Comparison of ENCODE assay signal across 8 cellular contexts in genomic region chr7:143305423-143306070, GRCh38. TPM values are rescaled to one million over a fixed set of nuclear protein-coding genes. Genes with fewer than 3 reads are reported as not detected.
DNase-seq lines count a peak whose midpoint lies in the region; ATAC-seq, FAIRE-seq and TF ChIP-seq lines count a peak whose summit lies in the region.

No MANE protein-coding gene starts in this region.

- H3K27me3 Mint-ChIP-seq in activated B cell treated with CpG ODN at 0.5 μM for 24 hours: no peaks in the 10 kb centered on the region

- H3K4me3 Mint-ChIP-seq in activated B cell treated with CpG ODN at 0.5 μM for 24 hours: no peak overlapping the region

- H3K4me1 ChIP-seq in Karpas-422 (ENCODE audit: low read length): no peaks in the 10 kb centered on the region
- H3K4me1 ChIP-seq in kidney (ENCODE audit: control insufficient read depth in 1 of 2, insufficient read depth in 1 of 2, low read depth in 1 of 2, low read length in 2 of 2): no peaks in the 10 kb centered on the region

- H3K9ac ChIP-seq in Karpas-422 (ENCODE audit: low read length) (no peak overlapping the region), kidney (ENCODE audit: low read length in 2 of 2) (no peak overlapping the region)

- no peaks in the 10 kb centered on the region for H3K9me3 Mint-ChIP-seq in activated B cell treated with CpG ODN at 0.5 μM for 24 hours

- H3K79me2 ChIP-seq in Karpas-422 (ENCODE audit: low read length): no peaks in the 10 kb centered on the region

- no peak overlapping the region for H3K27ac Mint-ChIP-seq in activated B cell treated with CpG ODN at 0.5 μM for 24 hours

- TF ChIP-seq CTCF in activated B cell treated with CpG ODN at 0.5 μM for 24 hours (IDR thresholded peaks at IDR 0.05) (no peak), brain microvascular endothelial cell (IDR thresholded peaks at IDR 0.05; ENCODE audit: low read depth, low read length, missing control alignments) (peak; percentile 91), kidney (IDR thresholded peaks at IDR 0.05; ENCODE audit: borderline replicate concordance, extremely low read depth, insufficient read depth) (peak; percentile 69)

- H3K4me1 Mint-ChIP-seq in activated B cell treated with CpG ODN at 0.5 μM for 24 hours: peaks cover 17% of the 10 kb centered on the region

- FAIRE-seq in kidney (lab: Jason Lieb, UNC): no peak

- H3K9me2 ChIP-seq in Karpas-422 (replicated peaks; ENCODE audit: insufficient read depth, low read length): no peaks in the 10 kb centered on the region

- peaks cover 82% of the 10 kb centered on the region for H3K36me3 Mint-ChIP-seq in activated B cell treated with CpG ODN at 0.5 μM for 24 hours (ENCODE audit: low read depth)

- H3K27me3 ChIP-seq in Karpas-422 (ENCODE audit: low read length) (no peaks in the 10 kb centered on the region), brain microvascular endothelial cell (replicated peaks) (no peaks in the 10 kb centered on the region)

- intact Hi-C loops in activated B cell treated with CpG ODN at 0.5 μM for 24 hours (cut with micrococcal nuclease) (loop anchor here (1.0 to 5.0 kb wide), 4 partner anchors 17 to 112 kb away; partner anchors contain the start of gene CASP2), kidney (cut with DNase I) (loop anchor here (10.0 kb wide), 1 partner anchor 61 kb away; no protein-coding TSS in a partner anchor)

- H3K36me3 ChIP-seq in Karpas-422 (ENCODE audit: insufficient read depth, low read length) (peaks cover 62% of the 10 kb centered on the region), brain microvascular endothelial cell (replicated peaks) (peaks cover 52% of the 10 kb centered on the region), kidney (ENCODE audit: control insufficient read depth in 1 of 2, insufficient read depth in 2 of 2, low read length in 2 of 2) (peaks cover 36 to 50% of the 10 kb centered on the region in 2 donors)

- H2AFZ ChIP-seq in Karpas-422 (ENCODE audit: low read length): no peak overlapping the region

- no peaks in the 10 kb centered on the region for H3K9me3 ChIP-seq in Karpas-422 (ENCODE audit: low read length)
- H3K9me3 ChIP-seq in kidney (ENCODE audit: control insufficient read depth in 1 of 2, low read length in 2 of 2): no peaks in the 10 kb centered on the region

- DNase-seq in DMS114 treated with DMSO at 0.1 percent for 48 hours (lab: John Stamatoyannopoulos, UW; ENCODE audit: unreplicated experiment): peak; percentile 14
- DNase-seq in Karpas-422: peak; percentile 85
- DNase-seq in activated B cell treated with CpG ODN at 0.5 μM for 24 hours: peak; percentile 24
- peak; percentile 48 for DNase-seq in brain microvascular endothelial cell
- DNase-seq in kidney: no peak
- DNase-seq in stimulated activated CD4-positive, alpha-beta T cell treated with anti-CD3 and anti-CD28 coated beads, Interleukin-4, amount 100 ng/mL, for 4 hours: peak; percentile 50 to 65

- no peaks in the 10 kb centered on the region; the same call in none of the 2 replicates for H4K20me1 ChIP-seq in Karpas-422 (ENCODE audit: insufficient read depth, low read depth, low read length)

- in situ Hi-C loops in brain microvascular endothelial cell (cut with HindIII; ENCODE audit: low pct_ligation_motif_present, low sequenced_read_pairs): no loop called here

- CTCF ChIA-PET in activated B cell treated with CpG ODN at 0.5 μM for 24 hours (lab: Charles Lee): interaction anchor here (1.4 to 3.8 kb wide), 2 partner anchors 17 to 65 kb away, joined by 3 to 37 read pairs; partner anchors contain the start of gene CASP2

- ATAC-seq in activated B cell treated with CpG ODN at 0.5 μM for 24 hours (ENCODE audit: low read depth) (peak; percentile 65), GM21528 (IDR thresholded peaks at IDR 0.05; ENCODE audit: low FRiP score, unreplicated experiment) (no peak), GM18520 (IDR thresholded peaks at IDR 0.05; ENCODE audit: unreplicated experiment) (no peak)

- H3K27ac ChIP-seq in Karpas-422 (ENCODE audit: low read length) (no peak overlapping the region), brain microvascular endothelial cell (no peak overlapping the region), kidney (ENCODE audit: low read depth in 2 of 2, low read length in 2 of 2) (no peak overlapping the region)

- no peak overlapping the region for H3K4me2 ChIP-seq in Karpas-422 (ENCODE audit: low read depth, low read length, poor library complexity, severe bottlenecking)

- H3K4me3 ChIP-seq in Karpas-422 (ENCODE audit: low read length): no peak overlapping the region
- H3K4me3 ChIP-seq in brain microvascular endothelial cell (ENCODE audit: low read depth, low read length): no peak overlapping the region
- no peak overlapping the region for H3K4me3 ChIP-seq in kidney (ENCODE audit: low read length in 2 of 2)

- POLR2A ChIA-PET in activated B cell treated with CpG ODN at 0.5 μM for 24 hours (lab: Charles Lee): no interaction called here

RNA-seq across cellular contexts. Expression of gene CLCN1, which starts 10.4 kb away (rescaled TPM):
- total RNA-seq in Karpas-422 (2014; rRNA removed; shearing (Covaris generic); ENCODE audit: low replicate concordance): not detected in 2 replicates
- total RNA-seq in activated B cell treated with CpG ODN at 0.5 μM for 24 hours (not detected in 2 replicates), kidney (0.35 TPM)
- not detected for polyA plus RNA-seq in kidney (ENCODE audit: insufficient read depth, low read depth, low replicate concordance)

RNA-seq across cellular contexts. Expression of gene CASP2, which starts 17.4 kb away (rescaled TPM):
- 22.3 and 23.4 TPM in 2 replicates for total RNA-seq in Karpas-422 (2014; rRNA removed; shearing (Covaris generic); ENCODE audit: low replicate concordance)
- total RNA-seq in activated B cell treated with CpG ODN at 0.5 μM for 24 hours: 59.5 and 62.2 TPM in 2 replicates
- 36.2 TPM for total RNA-seq in kidney
- polyA plus RNA-seq in kidney (ENCODE audit: insufficient read depth, low read depth, low replicate concordance): 6.6 TPM

RNA-seq across cellular contexts. Expression of gene TMEM139, which starts 20.8 kb away (rescaled TPM):
- not detected in 2 replicates for total RNA-seq in Karpas-422 (2014; rRNA removed; shearing (Covaris generic); ENCODE audit: low replicate concordance)
- total RNA-seq in activated B cell treated with CpG ODN at 0.5 μM for 24 hours (0.34 and 0.47 TPM in 2 replicates), kidney (36.7 TPM)
- 108 TPM for polyA plus RNA-seq in kidney (ENCODE audit: insufficient read depth, low read depth, low replicate concordance)

RNA-seq across cellular contexts. Expression of gene GSTK1, which starts 42.3 kb away (rescaled TPM):
- 156 and 174 TPM in 2 replicates for total RNA-seq in Karpas-422 (2014; rRNA removed; shearing (Covaris generic); ENCODE audit: low replicate concordance)
- total RNA-seq in activated B cell treated with CpG ODN at 0.5 μM for 24 hours (144 and 150 TPM in 2 replicates), kidney (176 TPM)
- 469 TPM for polyA plus RNA-seq in kidney (ENCODE audit: insufficient read depth, low read depth, low replicate concordance)

RNA-seq across cellular contexts. Expression of gene FAM131B, which starts 57.0 kb away (rescaled TPM):
- total RNA-seq in Karpas-422 (2014; rRNA removed; shearing (Covaris generic); ENCODE audit: low replicate concordance): 0.11 TPM in 1 of 2 replicates, not detected in the other
- total RNA-seq in activated B cell treated with CpG ODN at 0.5 μM for 24 hours: not detected in 2 replicates
- total RNA-seq in kidney: 0.82 TPM
- 0.19 TPM for polyA plus RNA-seq in kidney (ENCODE audit: insufficient read depth, low read depth, low replicate concordance)

Comparison
In these comparisons a context has a peak if more than half of its experiments do, and no peak if none do; other contexts are left out.
1. RNA of gene TMEM139, which starts 20.8 kb away (total RNA-seq): 36.7 TPM in kidney (single experiment); 0.34 to 0.47 TPM in activated B cell treated with CpG ODN at 0.5 μM for 24 hours and not detected in Karpas-422; every median in the first group is over 10 times any median in the second.